8 cellular contexts compared by ENCODE assay signal in the genomic region with DNA sequence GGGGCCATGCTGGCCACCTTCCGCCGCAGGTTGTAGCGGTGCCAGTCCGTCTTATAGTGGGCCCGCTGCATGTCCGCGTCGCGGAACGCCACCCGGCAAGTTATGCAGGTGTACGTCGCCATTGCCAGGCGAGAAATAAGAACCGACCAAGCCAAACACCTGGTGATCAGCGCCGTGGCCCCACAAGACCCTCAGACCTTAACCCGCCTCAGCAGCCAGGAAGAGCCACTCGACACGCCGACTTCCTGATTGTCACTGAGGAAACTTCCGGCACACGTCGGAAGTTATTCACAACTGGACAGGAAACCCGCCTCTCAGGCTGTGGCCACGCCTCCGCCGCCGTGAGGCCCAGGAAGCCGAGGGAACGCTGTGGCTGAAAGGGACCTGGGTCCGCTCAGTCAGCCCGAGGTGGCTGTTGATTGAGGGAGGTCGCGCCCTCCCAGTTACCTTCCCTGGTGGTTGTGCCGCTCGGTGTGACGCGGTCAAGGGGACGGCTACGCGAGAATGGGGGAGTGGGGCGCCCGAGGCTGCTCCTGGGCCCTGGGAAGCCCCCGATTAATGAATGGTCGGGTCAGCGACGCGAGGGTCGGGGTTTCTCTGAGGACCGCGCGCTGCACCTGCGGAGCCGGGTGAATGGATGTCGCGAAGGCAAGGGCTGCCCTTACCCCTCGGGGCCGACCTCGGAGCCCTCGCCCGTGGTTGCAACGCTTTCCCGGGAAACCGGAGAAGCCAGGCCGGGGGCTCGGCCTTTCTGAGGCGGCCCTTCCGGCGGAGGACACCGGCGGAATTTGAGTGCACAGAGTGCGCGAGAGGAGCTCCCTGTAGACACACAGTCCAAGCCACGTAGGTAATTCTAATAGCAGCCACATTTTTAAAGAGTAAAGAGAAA. TPM values are rescaled to one million over a fixed set of nuclear protein-coding genes. Genes with fewer than 3 reads are reported as not detected.
A peak's percentile ranks its signal among the peaks of the same experiment; 100 is the strongest.
DNase-seq lines count a peak whose midpoint lies in the region; ATAC-seq and TF ChIP-seq lines count a peak whose summit lies in the region.

A gene with protein sequence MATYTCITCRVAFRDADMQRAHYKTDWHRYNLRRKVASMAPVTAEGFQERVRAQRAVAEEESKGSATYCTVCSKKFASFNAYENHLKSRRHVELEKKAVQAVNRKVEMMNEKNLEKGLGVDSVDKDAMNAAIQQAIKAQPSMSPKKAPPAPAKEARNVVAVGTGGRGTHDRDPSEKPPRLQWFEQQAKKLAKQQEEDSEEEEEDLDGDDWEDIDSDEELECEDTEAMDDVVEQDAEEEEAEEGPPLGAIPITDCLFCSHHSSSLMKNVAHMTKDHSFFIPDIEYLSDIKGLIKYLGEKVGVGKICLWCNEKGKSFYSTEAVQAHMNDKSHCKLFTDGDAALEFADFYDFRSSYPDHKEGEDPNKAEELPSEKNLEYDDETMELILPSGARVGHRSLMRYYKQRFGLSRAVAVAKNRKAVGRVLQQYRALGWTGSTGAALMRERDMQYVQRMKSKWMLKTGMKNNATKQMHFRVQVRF (minus strand): TSS at position 257 of the 889 bp plus-strand sequence. CDS start 135 bp downstream, at position 122.

- no peaks in the 10 kb centered on the region for H3F3A ChIP-seq in neural progenitor cell (ENCODE audit: low read depth)

- no peak for TF ChIP-seq CTCF in HFF-Myc (IDR thresholded peaks at IDR 0.05; ENCODE audit: low read depth, low read length, missing control alignments)
- no peak for TF ChIP-seq CTCF in foreskin keratinocyte (conservative IDR thresholded peaks at IDR 0.05)
- TF ChIP-seq CTCF in neural progenitor cell (IDR thresholded peaks at IDR 0.05) = no peak

- DNase-seq in GM03348 (ENCODE audit: low spot score) = peak; percentile 91
- DNase-seq in HFF-Myc (ENCODE audit: extremely low read depth, low read depth) = peak; percentile 54
- DNase-seq in MV-4-11 (lab: John Stamatoyannopoulos, UW) = peak; percentile 90
- peak; percentile 91 to 96 for DNase-seq in SJSA1 (ENCODE audit: low read depth in 1 of 2, low spot score in 2 of 2)
- peak; percentile 52 to 79 (median 73) for DNase-seq in activated naive CD4-positive, alpha-beta T cell (lab: John Stamatoyannopoulos, UW)
- DNase-seq in foreskin keratinocyte = peak; percentile 67 to 80
- DNase-seq in neural progenitor cell (ENCODE audit: low spot score) = peak; percentile 96
- peak; percentile 80 for DNase-seq in stromal cell of bone marrow (ENCODE audit: low read depth)

- peaks cover 45% of the 10 kb centered on the region for H4K20me1 ChIP-seq in neural progenitor cell (ENCODE audit: low read depth)

- H3K27me3 ChIP-seq in SJSA1 (replicated peaks) (no peaks in the 10 kb centered on the region), foreskin keratinocyte (no peaks in the 10 kb centered on the region), neural progenitor cell (no peaks in the 10 kb centered on the region)

- peak within 1 kb of the TSS; percentile 62 for H3K9ac ChIP-seq in neural progenitor cell

- ATAC-seq in foreskin keratinocyte = peak; percentile 75

- peaks cover 48% of the 10 kb centered on the region for H3K36me3 ChIP-seq in SJSA1
- peaks cover under 1% of the 10 kb centered on the region for H3K36me3 ChIP-seq in neural progenitor cell

- H3K4me3 ChIP-seq in HFF-Myc (replicated peaks; ENCODE audit: low read depth, low read length) (peak within 1 kb of the TSS; percentile 97), SJSA1 (peak within 1 kb of the TSS; percentile 78), neural progenitor cell (peak within 1 kb of the TSS; percentile 67)

- peak within 1 kb of the TSS; percentile 88 for H3K27ac Mint-ChIP-seq in neural progenitor cell

- peaks cover 54% of the 10 kb centered on the region for H3K79me2 ChIP-seq in neural progenitor cell (ENCODE audit: low read depth)

- H3K9me3 ChIP-seq in SJSA1 (replicated peaks) = no peaks in the 10 kb centered on the region
- no peaks in the 10 kb centered on the region for H3K9me3 ChIP-seq in neural progenitor cell (ENCODE audit: low read depth)

- no peaks in the 10 kb centered on the region for H3K9me3 Mint-ChIP-seq in neural progenitor cell

- peak within 1 kb of the TSS; percentile 98 for H3K4me2 ChIP-seq in neural progenitor cell

- no peaks in the 10 kb centered on the region for H3K27me3 Mint-ChIP-seq in neural progenitor cell (ENCODE audit: insufficient read depth, low read depth)

- H3K4me1 ChIP-seq in SJSA1 (replicated peaks) (peaks cover 42% of the 10 kb centered on the region), foreskin keratinocyte (peaks cover 24% of the 10 kb centered on the region), neural progenitor cell (peaks cover 18% of the 10 kb centered on the region)

- H2AFZ ChIP-seq in neural progenitor cell (replicated peaks) = peak within 1 kb of the TSS; percentile 53

- H3K4me1 Mint-ChIP-seq in neural progenitor cell = peaks cover 44% of the 10 kb centered on the region

- H3K36me3 Mint-ChIP-seq in neural progenitor cell = peaks cover 14% of the 10 kb centered on the region

- peak within 1 kb of the TSS; percentile 96 for H3K4me3 Mint-ChIP-seq in neural progenitor cell

- peak within 1 kb of the TSS; percentile 48 for H3K27ac ChIP-seq in SJSA1
- peak within 1 kb of the TSS; percentile 82 for H3K27ac ChIP-seq in foreskin keratinocyte
- H3K27ac ChIP-seq in neural progenitor cell = no peak within 1 kb of the TSS

RNA-seq across cellular contexts. Expression of the gene that starts here (rescaled TPM):
- 69.1 and 70.2 TPM in 2 replicates for total RNA-seq in SJSA1 (2014; rRNA removed; shearing (Covaris generic))
- 35.8 and 38.7 TPM in 2 replicates for total RNA-seq in foreskin keratinocyte
- 31.9 and 34.5 TPM in 2 replicates for polyA plus RNA-seq in foreskin keratinocyte
- total RNA-seq in neural progenitor cell (ENCODE audit: low replicate concordance) = 14.6 and 21.8 TPM in 2 replicates
